12 cellular contexts compared by ENCODE assay signal in the genomic region with DNA sequence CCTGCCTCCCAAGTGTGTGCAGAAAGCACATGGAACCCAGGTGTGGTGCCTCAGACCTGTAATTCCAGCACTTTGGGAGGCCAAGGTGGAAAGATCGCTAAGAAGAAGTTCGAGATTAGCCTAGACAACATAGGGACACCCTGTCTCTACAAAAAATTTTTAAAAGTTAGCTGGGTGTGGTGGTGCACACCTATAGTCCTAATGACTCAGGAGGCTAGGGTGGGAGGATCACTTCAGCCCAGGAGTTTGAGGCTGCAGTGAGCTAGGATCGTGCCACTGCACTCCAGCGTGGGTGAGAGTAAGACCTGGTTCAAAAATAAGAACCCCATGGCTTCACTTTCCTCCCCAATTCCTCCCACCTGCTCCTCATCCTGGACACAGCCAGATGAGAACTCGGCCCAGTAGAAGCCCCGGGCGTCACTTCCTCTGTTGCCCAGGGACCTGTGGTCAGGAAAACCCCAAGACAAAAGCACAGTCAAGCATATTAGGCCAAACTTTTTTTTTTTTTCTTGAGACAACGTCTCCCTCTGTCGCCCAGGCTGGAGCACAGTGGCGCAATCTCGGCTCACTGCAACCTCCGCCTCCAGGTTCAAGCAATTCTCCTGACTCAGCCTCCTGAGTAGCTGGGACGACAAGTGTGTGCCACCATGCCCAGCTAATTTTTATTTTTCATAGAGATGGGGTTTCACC. TPM values are rescaled to one million over a fixed set of nuclear protein-coding genes. Genes with fewer than 3 reads are reported as not detected.
DNase-seq lines count a peak whose midpoint lies in the region; ATAC-seq lines count a peak whose summit lies in the region.
"Not testable (repeated sequence)": the region's sequence is repeated elsewhere in the genome, so short reads cannot be mapped to it uniquely, and the experiment has no call there.
"Had no signal": no experiment of that assay in that cellular context is flagged by ENCODE, and none has a peak within 500 bp of the region (broad histone marks: within the 10 kb centered on the region; RNA-seq: fewer than 3 reads in every experiment).

No MANE protein-coding gene starts in this region.

- not testable (repeated sequence) for H3K4me1 ChIP-seq in naive thymus-derived CD4-positive, alpha-beta T cell (ENCODE audit: control insufficient read depth in 2 of 2, insufficient read depth in 2 of 2, low read length in 2 of 2)

- H3K9me3 Mint-ChIP-seq in activated T-helper 2 cell treated with anti-CD3 and anti-CD28 coated beads, Interferon-gamma antibody, Interleukin-2, Interleukin-4, amounts not matched to agents 10 μg/mL and 5 μg/mL and 100 μg/mL, durations not matched to agents 14 hours and 24 hours and 36 hours; naive thymus-derived CD4-positive, alpha-beta T cell: not testable (repeated sequence)

- H3K27ac ChIP-seq in naive thymus-derived CD4-positive, alpha-beta T cell (ENCODE audit: low read depth, low read length) = not testable (repeated sequence)

- CTCF ChIA-PET in naive thymus-derived CD4-positive, alpha-beta T cell (lab: Charles Lee) = not testable (repeated sequence)

- not testable (repeated sequence) for H3K27me3 ChIP-seq in naive thymus-derived CD4-positive, alpha-beta T cell (ENCODE audit: control insufficient read depth in 2 of 2, insufficient read depth in 2 of 2, low read length in 2 of 2)

- H3K36me3 Mint-ChIP-seq in activated T-helper 2 cell treated with anti-CD3 and anti-CD28 coated beads, Interferon-gamma antibody, Interleukin-2, Interleukin-4, amounts not matched to agents 10 μg/mL and 5 μg/mL and 100 μg/mL, durations not matched to agents 14 hours and 24 hours and 36 hours (ENCODE audit: low read depth) = peaks cover 29% of the 10 kb centered on the region
- not testable (repeated sequence) for H3K36me3 Mint-ChIP-seq in naive thymus-derived CD4-positive, alpha-beta T cell

- not testable (repeated sequence) for H3K9me3 ChIP-seq in naive thymus-derived CD4-positive, alpha-beta T cell (ENCODE audit: control insufficient read depth in 2 of 3, low read length in 3 of 3)

- intact Hi-C loops in activated T-helper 2 cell treated with anti-CD3 and anti-CD28 coated beads, Interferon-gamma antibody, Interleukin-2, Interleukin-4, amounts not matched to agents 10 μg/mL and 5 μg/mL and 100 μg/mL, durations not matched to agents 14 hours and 24 hours and 36 hours (cut with micrococcal nuclease) = loop anchor here (10.0 kb wide), 1 partner anchor 177 kb away; no protein-coding TSS in a partner anchor
- intact Hi-C loops in naive thymus-derived CD4-positive, alpha-beta T cell (cut with micrococcal nuclease) = not testable (repeated sequence)

- DNase-seq in GF-D8 (lab: John Stamatoyannopoulos, UW) (peak; percentile 80), RPMI7951 (ENCODE audit: low read depth) (peak; percentile 31)
- DNase-seq in activated T-helper 2 cell treated with anti-CD3 and anti-CD28 coated beads, Interferon-gamma antibody, Interleukin-2, Interleukin-4, amounts not matched to agents 10 μg/mL and 5 μg/mL and 100 μg/mL, durations not matched to agents 14 hours and 24 hours and 36 hours (ENCODE audit: low spot score); naive thymus-derived CD4-positive, alpha-beta T cell: not testable (repeated sequence)

- not testable (repeated sequence) for H3K4me1 Mint-ChIP-seq in activated T-helper 2 cell treated with anti-CD3 and anti-CD28 coated beads, Interferon-gamma antibody, Interleukin-2, Interleukin-4, amounts not matched to agents 10 μg/mL and 5 μg/mL and 100 μg/mL, durations not matched to agents 14 hours and 24 hours and 36 hours (ENCODE audit: low read depth)
- H3K4me1 Mint-ChIP-seq in naive thymus-derived CD4-positive, alpha-beta T cell = peaks cover 0 to 17% (median 0%) of the 10 kb centered on the region in 7 donors

- not testable (repeated sequence) for H3K4me3 Mint-ChIP-seq in activated T-helper 2 cell treated with anti-CD3 and anti-CD28 coated beads, Interferon-gamma antibody, Interleukin-2, Interleukin-4, amounts not matched to agents 10 μg/mL and 5 μg/mL and 100 μg/mL, durations not matched to agents 14 hours and 24 hours and 36 hours (ENCODE audit: low read depth); naive thymus-derived CD4-positive, alpha-beta T cell

- not testable (repeated sequence) for H3K27me3 Mint-ChIP-seq in activated T-helper 2 cell treated with anti-CD3 and anti-CD28 coated beads, Interferon-gamma antibody, Interleukin-2, Interleukin-4, amounts not matched to agents 10 μg/mL and 5 μg/mL and 100 μg/mL, durations not matched to agents 14 hours and 24 hours and 36 hours (ENCODE audit: low read depth); naive thymus-derived CD4-positive, alpha-beta T cell

- H3K27ac Mint-ChIP-seq in activated T-helper 2 cell treated with anti-CD3 and anti-CD28 coated beads, Interferon-gamma antibody, Interleukin-2, Interleukin-4, amounts not matched to agents 10 μg/mL and 5 μg/mL and 100 μg/mL, durations not matched to agents 14 hours and 24 hours and 36 hours = peak overlapping the region; percentile 58
- H3K27ac Mint-ChIP-seq in naive thymus-derived CD4-positive, alpha-beta T cell = peak overlapping the region in 4 of 9 donors; percentile 17 to 64 (median 26)

- not testable (repeated sequence) for H3K4me3 ChIP-seq in naive thymus-derived CD4-positive, alpha-beta T cell (ENCODE audit: low read length)

- H3K36me3 ChIP-seq in naive thymus-derived CD4-positive, alpha-beta T cell (ENCODE audit: control insufficient read depth in 2 of 3, insufficient read depth in 3 of 3, low read length in 3 of 3) = peaks cover 0 to 69% (median 4%) of the 10 kb centered on the region in 3 experiments

- POLR2A ChIA-PET in naive thymus-derived CD4-positive, alpha-beta T cell (lab: Charles Lee) = not testable (repeated sequence)

- ATAC-seq in GM18870 (IDR thresholded peaks at IDR 0.05; ENCODE audit: unreplicated experiment) (peak; percentile 91), GM21423 (IDR thresholded peaks at IDR 0.05; ENCODE audit: unreplicated experiment) (peak; percentile 88), HG02885 (IDR thresholded peaks at IDR 0.05; ENCODE audit: poor library complexity, unreplicated experiment) (peak; percentile 85), HG03442 (IDR thresholded peaks at IDR 0.05; ENCODE audit: unreplicated experiment) (peak; percentile 83)
- ATAC-seq in naive thymus-derived CD4-positive, alpha-beta T cell = peak; percentile 33

RNA-seq across cellular contexts. Expression of a gene that starts 13.1 kb away (rescaled TPM):
- 0.72 and 3.2 TPM in 2 replicates for total RNA-seq in RPMI7951 (2014; rRNA removed; shearing (Covaris generic))
- 0.94 and 1.1 TPM in 2 replicates for total RNA-seq in activated T-helper 2 cell treated with anti-CD3 and anti-CD28 coated beads, Interferon-gamma antibody, Interleukin-2, Interleukin-4, amounts not matched to agents 10 μg/mL and 5 μg/mL and 100 μg/mL, durations not matched to agents 14 hours and 24 hours and 36 hours
- total RNA-seq in naive thymus-derived CD4-positive, alpha-beta T cell = 1 to 10 TPM in 1 of 5 experiments, under 1 TPM in 2, not detected in 2; 0.16 to 1.6 (median 0.73) TPM
- polyA plus RNA-seq in naive thymus-derived CD4-positive, alpha-beta T cell = not detected

RNA-seq across cellular contexts. Expression of a gene that starts 23.4 kb away (rescaled TPM):
- total RNA-seq in RPMI7951 (2014; rRNA removed; shearing (Covaris generic)) = 31.4 and 35.2 TPM in 2 replicates
- 84.3 and 84.8 TPM in 2 replicates for total RNA-seq in activated T-helper 2 cell treated with anti-CD3 and anti-CD28 coated beads, Interferon-gamma antibody, Interleukin-2, Interleukin-4, amounts not matched to agents 10 μg/mL and 5 μg/mL and 100 μg/mL, durations not matched to agents 14 hours and 24 hours and 36 hours
- 10 to 100 TPM; 52.5 to 82.9 (median 59.8) TPM for total RNA-seq in naive thymus-derived CD4-positive, alpha-beta T cell
- polyA plus RNA-seq in naive thymus-derived CD4-positive, alpha-beta T cell = 10 to 100 TPM; 37.0 to 53.5 TPM

RNA-seq across cellular contexts. Expression of a gene that starts 24.1 kb away (rescaled TPM):
- total RNA-seq in RPMI7951 (2014; rRNA removed; shearing (Covaris generic)) = 192 and 258 TPM in 2 replicates
- 349 and 376 TPM in 2 replicates for total RNA-seq in activated T-helper 2 cell treated with anti-CD3 and anti-CD28 coated beads, Interferon-gamma antibody, Interleukin-2, Interleukin-4, amounts not matched to agents 10 μg/mL and 5 μg/mL and 100 μg/mL, durations not matched to agents 14 hours and 24 hours and 36 hours
- total RNA-seq in naive thymus-derived CD4-positive, alpha-beta T cell = 100 to 1,000 TPM; 180 to 323 (median 227) TPM
- 100 to 1,000 TPM; 206 to 233 TPM for polyA plus RNA-seq in naive thymus-derived CD4-positive, alpha-beta T cell

RNA-seq across cellular contexts. Expression of a gene that starts 28.9 kb away (rescaled TPM):
- not detected in 2 replicates for total RNA-seq in RPMI7951 (2014; rRNA removed; shearing (Covaris generic))
- total RNA-seq in activated T-helper 2 cell treated with anti-CD3 and anti-CD28 coated beads, Interferon-gamma antibody, Interleukin-2, Interleukin-4, amounts not matched to agents 10 μg/mL and 5 μg/mL and 100 μg/mL, durations not matched to agents 14 hours and 24 hours and 36 hours = not detected in 2 replicates
- total RNA-seq in naive thymus-derived CD4-positive, alpha-beta T cell = not detected
- polyA plus RNA-seq in naive thymus-derived CD4-positive, alpha-beta T cell = under 1 TPM in 1 of 2 donors, not detected in 1; 0.06 TPM
- total RNA-seq: bronchial epithelial cell, vagina had no signal
- polyA plus RNA-seq: AG04450 had no signal

RNA-seq across cellular contexts. Expression of a gene that starts 40.3 kb away (rescaled TPM):
- total RNA-seq in RPMI7951 (2014; rRNA removed; shearing (Covaris generic)) = not detected in 2 replicates
- not detected in 2 replicates for total RNA-seq in activated T-helper 2 cell treated with anti-CD3 and anti-CD28 coated beads, Interferon-gamma antibody, Interleukin-2, Interleukin-4, amounts not matched to agents 10 μg/mL and 5 μg/mL and 100 μg/mL, durations not matched to agents 14 hours and 24 hours and 36 hours
- not detected for total RNA-seq in naive thymus-derived CD4-positive, alpha-beta T cell
- polyA plus RNA-seq in naive thymus-derived CD4-positive, alpha-beta T cell = not detected
- total RNA-seq: bronchial epithelial cell, glomerular endothelial cell, vagina had no signal
- polyA plus RNA-seq: AG04450 had no signal

Comparison
In these comparisons a context has a peak if more than half of its experiments do, and no peak if none do; other contexts are left out.
1. ATAC-seq: peak in every context shown above with its lines; median percentile 91 in GM18870; 88 in GM21423; 85 in HG02885; 83 in HG03442; 33 in naive thymus-derived CD4-positive, alpha-beta T cell.